Comparison of ENCODE assay signal across 15 cellular contexts in genomic region chr6:3287308-3287707, GRCh38. TPM values are rescaled to one million over a fixed set of nuclear protein-coding genes. Genes with fewer than 3 reads are reported as not detected.
"Had no signal": no experiment of that assay in that cellular context is flagged by ENCODE, and none has a peak within 500 bp of the region (broad histone marks: within the 10 kb centered on the region; RNA-seq: fewer than 3 reads in every experiment).

No MANE protein-coding gene starts in this region.

- ATAC-seq: gastrocnemius medialis; heart left ventricle; left colon; stimulated activated naive CD8-positive, alpha-beta T cell treated with anti-CD3 and anti-CD28 coated beads, Interleukin-15, amount 100 ng/mL, for 72 hours had no signal

- H3K4me3 ChIP-seq: coronary artery, gastrocnemius medialis, heart left ventricle, lung, right atrium auricular region, smooth muscle cell, thoracic aorta had no signal

- H3K9me3 Mint-ChIP-seq: activated CD4-positive, alpha-beta T cell treated with anti-CD3 and anti-CD28 coated beads, Interleukin-2, amount 10 ng/mL, durations not matched to agents 7 days and 5 days; activated T-helper 1 cell treated with anti-CD3 and anti-CD28 coated beads, Interleukin-12 subunit alpha, Interleukin-12 subunit beta, Interleukin-2, Interleukin-4 antibody, amounts not matched to agents 30 ng/mL and 10 ng/mL and 1 ng/mL, durations not matched to agents 14 hours and 24 hours and 36 hours; stimulated activated naive CD8-positive, alpha-beta T cell treated with anti-CD3 and anti-CD28 coated beads, Interleukin-15, amount 100 ng/mL, for 72 hours had no signal

- H3K27ac ChIP-seq: coronary artery, gastrocnemius medialis, heart left ventricle, right atrium auricular region, thoracic aorta had no signal

- H3K36me3 ChIP-seq: gastrocnemius medialis, right atrium auricular region, thoracic aorta had no signal

- H3K9me3 ChIP-seq: gastrocnemius medialis, heart left ventricle, right atrium auricular region, thoracic aorta had no signal

- H3K27me3 Mint-ChIP-seq: activated CD4-positive, alpha-beta T cell treated with anti-CD3 and anti-CD28 coated beads, Interleukin-2, amount 10 ng/mL, durations not matched to agents 7 days and 5 days; progenitor cell of endocrine pancreas; stimulated activated naive CD8-positive, alpha-beta T cell treated with anti-CD3 and anti-CD28 coated beads, Interleukin-15, amount 100 ng/mL, for 72 hours had no signal

- H3K27me3 ChIP-seq: gastrocnemius medialis, heart left ventricle, right atrium auricular region had no signal

- H3K4me2 ChIP-seq: smooth muscle cell had no signal

- H3K4me3 Mint-ChIP-seq: activated CD4-positive, alpha-beta T cell treated with anti-CD3 and anti-CD28 coated beads, Interleukin-2, amount 10 ng/mL, durations not matched to agents 7 days and 5 days; activated T-helper 1 cell treated with anti-CD3 and anti-CD28 coated beads, Interleukin-12 subunit alpha, Interleukin-12 subunit beta, Interleukin-2, Interleukin-4 antibody, amounts not matched to agents 30 ng/mL and 10 ng/mL and 1 ng/mL, durations not matched to agents 14 hours and 24 hours and 36 hours; stimulated activated naive CD8-positive, alpha-beta T cell treated with anti-CD3 and anti-CD28 coated beads, Interleukin-15, amount 100 ng/mL, for 72 hours had no signal

- H3K4me1 Mint-ChIP-seq: activated CD4-positive, alpha-beta T cell treated with anti-CD3 and anti-CD28 coated beads, Interleukin-2, amount 10 ng/mL, durations not matched to agents 7 days and 5 days; stimulated activated naive CD8-positive, alpha-beta T cell treated with anti-CD3 and anti-CD28 coated beads, Interleukin-15, amount 100 ng/mL, for 72 hours had no signal

- H3K27ac Mint-ChIP-seq: activated CD4-positive, alpha-beta T cell treated with anti-CD3 and anti-CD28 coated beads, Interleukin-2, amount 10 ng/mL, durations not matched to agents 7 days and 5 days; activated T-helper 1 cell treated with anti-CD3 and anti-CD28 coated beads, Interleukin-12 subunit alpha, Interleukin-12 subunit beta, Interleukin-2, Interleukin-4 antibody, amounts not matched to agents 30 ng/mL and 10 ng/mL and 1 ng/mL, durations not matched to agents 14 hours and 24 hours and 36 hours had no signal

- DNase-seq: activated CD4-positive, alpha-beta T cell treated with anti-CD3 and anti-CD28 coated beads, Interleukin-2, amount 10 ng/mL, durations not matched to agents 7 days and 5 days; activated CD8-positive, alpha-beta memory T cell treated with anti-CD3 and anti-CD28 coated beads, Interleukin-2, amount 50 U/mL, for 48 hours; activated naive CD4-positive, alpha-beta T cell treated with anti-CD3 and anti-CD28 coated beads, Interleukin-2, amount 50 U/mL, for 16 hours; effector CD8-positive, alpha-beta T cell; heart left ventricle; stimulated activated naive CD8-positive, alpha-beta T cell treated with anti-CD3 and anti-CD28 coated beads, Interleukin-15, amount 100 ng/mL, for 72 hours had no signal

RNA-seq across cellular contexts. Expression of gene TUBB2B, which starts 59.9 kb away (rescaled TPM):
- total RNA-seq: activated CD4-positive, alpha-beta T cell treated with anti-CD3 and anti-CD28 coated beads, Interleukin-2, amount 10 ng/mL, durations not matched to agents 7 days and 5 days had no signal
